Comparison of ENCODE assay signal across 1 cellular context in genomic region chr12:26318661-26319068, GRCh38.
TF ChIP-seq lines count a peak whose summit lies in the region.

No MANE protein-coding gene starts in this region.

TF ChIP-seq in GM12878, 131 proteins besides CTCF, POLR2A, EP300 and RAD21 (continued from another document and continues in another):
- TF ChIP-seq RUNX3 (IDR thresholded peaks at IDR 0.05; ENCODE audit: low read length), result peak; percentile 38; the same call in 1 of the 2 replicates
- TF ChIP-seq TBL1XR1 (IDR thresholded peaks at IDR 0.05; ENCODE audit: low read depth, low read length), result no peak
- TF ChIP-seq, protein P1, sequence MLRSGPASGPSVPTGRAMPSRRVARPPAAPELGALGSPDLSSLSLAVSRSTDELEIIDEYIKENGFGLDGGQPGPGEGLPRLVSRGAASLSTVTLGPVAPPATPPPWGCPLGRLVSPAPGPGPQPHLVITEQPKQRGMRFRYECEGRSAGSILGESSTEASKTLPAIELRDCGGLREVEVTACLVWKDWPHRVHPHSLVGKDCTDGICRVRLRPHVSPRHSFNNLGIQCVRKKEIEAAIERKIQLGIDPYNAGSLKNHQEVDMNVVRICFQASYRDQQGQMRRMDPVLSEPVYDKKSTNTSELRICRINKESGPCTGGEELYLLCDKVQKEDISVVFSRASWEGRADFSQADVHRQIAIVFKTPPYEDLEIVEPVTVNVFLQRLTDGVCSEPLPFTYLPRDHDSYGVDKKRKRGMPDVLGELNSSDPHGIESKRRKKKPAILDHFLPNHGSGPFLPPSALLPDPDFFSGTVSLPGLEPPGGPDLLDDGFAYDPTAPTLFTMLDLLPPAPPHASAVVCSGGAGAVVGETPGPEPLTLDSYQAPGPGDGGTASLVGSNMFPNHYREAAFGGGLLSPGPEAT (IDR thresholded peaks at IDR 0.05; ENCODE audit: low read depth), result 0 out of 2 replicates have a peak, but pooled peaks have one; percentile 9
- no peak for TF ChIP-seq CUX1 (IDR thresholded peaks at IDR 0.05; ENCODE audit: insufficient replicate concordance, low read depth, low read length)
- peak; percentile 41 for TF ChIP-seq USF1 (IDR thresholded peaks at IDR 0.05; ENCODE audit: borderline replicate concordance, extremely low read length, insufficient read depth, low read depth, low read length)
- no peak for TF ChIP-seq BCLAF1 (IDR thresholded peaks at IDR 0.05)
- no peak for TF ChIP-seq TAF1 (IDR thresholded peaks at IDR 0.05; ENCODE audit: borderline replicate concordance, low read depth, low read length)
- no peak for TF ChIP-seq TCF3 (IDR thresholded peaks at IDR 0.05; ENCODE audit: borderline replicate concordance, insufficient read depth, low read depth, low read length)
- no peak for TF ChIP-seq ZNF217 (IDR thresholded peaks at IDR 0.05)
- TF ChIP-seq IKZF1 (conservative IDR thresholded peaks at IDR 0.05), result no peak
- TF ChIP-seq SRF (IDR thresholded peaks at IDR 0.05; ENCODE audit: low read depth in 2 of 2, low read length in 2 of 2), result no peak
- no peak for TF ChIP-seq IRF4 (IDR thresholded peaks at IDR 0.05; ENCODE audit: low read depth, low read length)
- TF ChIP-seq USF2 (IDR thresholded peaks at IDR 0.05; ENCODE audit: borderline replicate concordance, low read depth, low read length), result peak; percentile 33; the same call in 1 of the 2 replicates
- TF ChIP-seq EED (IDR thresholded peaks at IDR 0.05; ENCODE audit: low read depth), result no peak
- TF ChIP-seq, protein P2, sequence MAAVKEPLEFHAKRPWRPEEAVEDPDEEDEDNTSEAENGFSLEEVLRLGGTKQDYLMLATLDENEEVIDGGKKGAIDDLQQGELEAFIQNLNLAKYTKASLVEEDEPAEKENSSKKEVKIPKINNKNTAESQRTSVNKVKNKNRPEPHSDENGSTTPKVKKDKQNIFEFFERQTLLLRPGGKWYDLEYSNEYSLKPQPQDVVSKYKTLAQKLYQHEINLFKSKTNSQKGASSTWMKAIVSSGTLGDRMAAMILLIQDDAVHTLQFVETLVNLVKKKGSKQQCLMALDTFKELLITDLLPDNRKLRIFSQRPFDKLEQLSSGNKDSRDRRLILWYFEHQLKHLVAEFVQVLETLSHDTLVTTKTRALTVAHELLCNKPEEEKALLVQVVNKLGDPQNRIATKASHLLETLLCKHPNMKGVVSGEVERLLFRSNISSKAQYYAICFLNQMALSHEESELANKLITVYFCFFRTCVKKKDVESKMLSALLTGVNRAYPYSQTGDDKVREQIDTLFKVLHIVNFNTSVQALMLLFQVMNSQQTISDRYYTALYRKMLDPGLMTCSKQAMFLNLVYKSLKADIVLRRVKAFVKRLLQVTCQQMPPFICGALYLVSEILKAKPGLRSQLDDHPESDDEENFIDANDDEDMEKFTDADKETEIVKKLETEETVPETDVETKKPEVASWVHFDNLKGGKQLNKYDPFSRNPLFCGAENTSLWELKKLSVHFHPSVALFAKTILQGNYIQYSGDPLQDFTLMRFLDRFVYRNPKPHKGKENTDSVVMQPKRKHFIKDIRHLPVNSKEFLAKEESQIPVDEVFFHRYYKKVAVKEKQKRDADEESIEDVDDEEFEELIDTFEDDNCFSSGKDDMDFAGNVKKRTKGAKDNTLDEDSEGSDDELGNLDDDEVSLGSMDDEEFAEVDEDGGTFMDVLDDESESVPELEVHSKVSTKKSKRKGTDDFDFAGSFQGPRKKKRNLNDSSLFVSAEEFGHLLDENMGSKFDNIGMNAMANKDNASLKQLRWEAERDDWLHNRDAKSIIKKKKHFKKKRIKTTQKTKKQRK (IDR thresholded peaks at IDR 0.05; ENCODE audit: low read depth, low read length), result no peak
- TF ChIP-seq FOS (IDR thresholded peaks at IDR 0.05; ENCODE audit: borderline replicate concordance, extremely low read depth, insufficient read length), result no peak
- TF ChIP-seq, protein P3, sequence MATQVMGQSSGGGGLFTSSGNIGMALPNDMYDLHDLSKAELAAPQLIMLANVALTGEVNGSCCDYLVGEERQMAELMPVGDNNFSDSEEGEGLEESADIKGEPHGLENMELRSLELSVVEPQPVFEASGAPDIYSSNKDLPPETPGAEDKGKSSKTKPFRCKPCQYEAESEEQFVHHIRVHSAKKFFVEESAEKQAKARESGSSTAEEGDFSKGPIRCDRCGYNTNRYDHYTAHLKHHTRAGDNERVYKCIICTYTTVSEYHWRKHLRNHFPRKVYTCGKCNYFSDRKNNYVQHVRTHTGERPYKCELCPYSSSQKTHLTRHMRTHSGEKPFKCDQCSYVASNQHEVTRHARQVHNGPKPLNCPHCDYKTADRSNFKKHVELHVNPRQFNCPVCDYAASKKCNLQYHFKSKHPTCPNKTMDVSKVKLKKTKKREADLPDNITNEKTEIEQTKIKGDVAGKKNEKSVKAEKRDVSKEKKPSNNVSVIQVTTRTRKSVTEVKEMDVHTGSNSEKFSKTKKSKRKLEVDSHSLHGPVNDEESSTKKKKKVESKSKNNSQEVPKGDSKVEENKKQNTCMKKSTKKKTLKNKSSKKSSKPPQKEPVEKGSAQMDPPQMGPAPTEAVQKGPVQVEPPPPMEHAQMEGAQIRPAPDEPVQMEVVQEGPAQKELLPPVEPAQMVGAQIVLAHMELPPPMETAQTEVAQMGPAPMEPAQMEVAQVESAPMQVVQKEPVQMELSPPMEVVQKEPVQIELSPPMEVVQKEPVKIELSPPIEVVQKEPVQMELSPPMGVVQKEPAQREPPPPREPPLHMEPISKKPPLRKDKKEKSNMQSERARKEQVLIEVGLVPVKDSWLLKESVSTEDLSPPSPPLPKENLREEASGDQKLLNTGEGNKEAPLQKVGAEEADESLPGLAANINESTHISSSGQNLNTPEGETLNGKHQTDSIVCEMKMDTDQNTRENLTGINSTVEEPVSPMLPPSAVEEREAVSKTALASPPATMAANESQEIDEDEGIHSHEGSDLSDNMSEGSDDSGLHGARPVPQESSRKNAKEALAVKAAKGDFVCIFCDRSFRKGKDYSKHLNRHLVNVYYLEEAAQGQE (IDR thresholded peaks at IDR 0.05; ENCODE audit: low read depth, low read length), result no peak
- 0 out of 2 replicates have a peak, but pooled peaks have one; percentile 27 for TF ChIP-seq ELK1 (IDR thresholded peaks at IDR 0.05; ENCODE audit: low read depth, low read length)
- TF ChIP-seq ZZZ3 (IDR thresholded peaks at IDR 0.05; ENCODE audit: control insufficient read depth, insufficient read length, low read depth), result no peak
- TF ChIP-seq BACH1 (IDR thresholded peaks at IDR 0.05; ENCODE audit: borderline replicate concordance), result no peak; the same call in 1 of the 2 replicates
- no peak for TF ChIP-seq EZH2 (IDR thresholded peaks at IDR 0.05; ENCODE audit: borderline replicate concordance, control insufficient read depth, low read depth, low read length)
- TF ChIP-seq NFXL1 (IDR thresholded peaks at IDR 0.05; ENCODE audit: borderline replicate concordance), result no peak
- no peak for TF ChIP-seq ZNF622 (IDR thresholded peaks at IDR 0.05)
- TF ChIP-seq ZNF207 (IDR thresholded peaks at IDR 0.05; ENCODE audit: borderline replicate concordance), result no peak
- TF ChIP-seq ZNF687 (IDR thresholded peaks at IDR 0.05), result peak; percentile 79
- no peak for TF ChIP-seq CEBPB (IDR thresholded peaks at IDR 0.05; ENCODE audit: borderline replicate concordance in 1 of 2, low read depth in 2 of 2, low read length in 2 of 2)
- TF ChIP-seq PAX5 (IDR thresholded peaks at IDR 0.05; ENCODE audit: borderline replicate concordance, low read depth, low read length), result 0 out of 2 replicates have a peak, but pooled peaks have one; percentile 42
- TF ChIP-seq SUPT20H (IDR thresholded peaks at IDR 0.05; ENCODE audit: borderline replicate concordance, control insufficient read depth, low read depth, low read length), result no peak
